In genomic region chr2:203451011-203451410, GRCh38 we compare ENCODE assay signal across 20 cellular contexts.
A peak's percentile ranks its signal among the peaks of the same experiment; 100 is the strongest.
DNase-seq lines count a peak whose midpoint lies in the region; ATAC-seq and TF ChIP-seq lines count a peak whose summit lies in the region.
"Had no signal": no experiment of that assay in that cellular context is flagged by ENCODE, and none has a peak within 500 bp of the region (broad histone marks: within the 10 kb centered on the region; RNA-seq: fewer than 3 reads in every experiment).

No MANE protein-coding gene starts in this region.

- no peak overlapping the region for H3K4me3 ChIP-seq in BJ (ENCODE audit: low read depth, low read length)
- H3K4me3 ChIP-seq in choroid plexus epithelial cell (ENCODE audit: low read depth, low read length), result no peak overlapping the region
- no peak overlapping the region for H3K4me3 ChIP-seq in naive thymus-derived CD4-positive, alpha-beta T cell (ENCODE audit: low read length)
- H3K4me3 ChIP-seq: gastrocnemius medialis, thoracic aorta had no signal

- intact Hi-C loops in naive thymus-derived CD4-positive, alpha-beta T cell (cut with micrococcal nuclease), result loop anchor here in 1 of 2 donors (5.0 kb wide), 2 partner anchors 124 to 619 kb away; partner anchors contain the start of gene ABI2

- peak overlapping the region; percentile 69 for H3K27ac Mint-ChIP-seq in nephron progenitor cell
- no peak overlapping the region for H3K27ac Mint-ChIP-seq in naive thymus-derived CD4-positive, alpha-beta T cell
- H3K27ac Mint-ChIP-seq: activated naive CD8-positive, alpha-beta T cell; activated T-helper 1 cell treated with anti-CD3 and anti-CD28 coated beads, Interleukin-12 subunit alpha, Interleukin-12 subunit beta, Interleukin-2, Interleukin-4 antibody, amounts not matched to agents 30 ng/mL and 10 ng/mL and 1 ng/mL, durations not matched to agents 14 hours and 24 hours and 36 hours; stimulated activated effector memory CD8-positive, alpha-beta T cell treated with anti-CD3 and anti-CD28 coated beads, Interleukin-12 subunit alpha, Interleukin-12 subunit beta, amount 100 ng/mL, for 72 hours had no signal

- TF ChIP-seq RAD21 in Ishikawa (IDR thresholded peaks at IDR 0.05; ENCODE audit: low read depth), result no peak

- H3K4me3 Mint-ChIP-seq in nephron progenitor cell, result no peak overlapping the region
- H3K4me3 Mint-ChIP-seq in naive thymus-derived CD4-positive, alpha-beta T cell, result no peak overlapping the region
- H3K4me3 Mint-ChIP-seq: activated naive CD8-positive, alpha-beta T cell; activated T-helper 1 cell treated with anti-CD3 and anti-CD28 coated beads, Interleukin-12 subunit alpha, Interleukin-12 subunit beta, Interleukin-2, Interleukin-4 antibody, amounts not matched to agents 30 ng/mL and 10 ng/mL and 1 ng/mL, durations not matched to agents 14 hours and 24 hours and 36 hours; neural crest cell; stimulated activated effector memory CD8-positive, alpha-beta T cell treated with anti-CD3 and anti-CD28 coated beads, Interleukin-12 subunit alpha, Interleukin-12 subunit beta, amount 100 ng/mL, for 72 hours had no signal

- CTCF ChIA-PET in BJ (lab: Yijun Ruan, JAX), result interaction anchor here (1.1 kb wide), 1 partner anchor 16 kb away, joined by 3 read pairs; no protein-coding TSS in a partner anchor
- CTCF ChIA-PET in naive thymus-derived CD4-positive, alpha-beta T cell (lab: Charles Lee), result no interaction called here

- TF ChIP-seq EP300 in Ishikawa (IDR thresholded peaks at IDR 0.05; ENCODE audit: borderline replicate concordance), result no peak

- H3K9me3 Mint-ChIP-seq in nephron progenitor cell, result no peaks in the 10 kb centered on the region
- H3K9me3 Mint-ChIP-seq in naive thymus-derived CD4-positive, alpha-beta T cell, result no peaks in the 10 kb centered on the region
- H3K9me3 Mint-ChIP-seq: activated T-helper 1 cell treated with anti-CD3 and anti-CD28 coated beads, Interleukin-12 subunit alpha, Interleukin-12 subunit beta, Interleukin-2, Interleukin-4 antibody, amounts not matched to agents 30 ng/mL and 10 ng/mL and 1 ng/mL, durations not matched to agents 14 hours and 24 hours and 36 hours; neural crest cell; stimulated activated effector memory CD8-positive, alpha-beta T cell treated with anti-CD3 and anti-CD28 coated beads, Interleukin-12 subunit alpha, Interleukin-12 subunit beta, amount 100 ng/mL, for 72 hours had no signal

- ATAC-seq in naive thymus-derived CD4-positive, alpha-beta T cell, result no peak
- ATAC-seq: gastrocnemius medialis; stimulated activated effector memory CD8-positive, alpha-beta T cell treated with anti-CD3 and anti-CD28 coated beads, Interleukin-12 subunit alpha, Interleukin-12 subunit beta, amount 100 ng/mL, for 72 hours had no signal

- peaks cover 4% of the 10 kb centered on the region; the same call in 1 of the 2 replicates for H3K36me3 ChIP-seq in BJ (ENCODE audit: control insufficient read depth, insufficient read depth, low read length)
- H3K36me3 ChIP-seq in naive thymus-derived CD4-positive, alpha-beta T cell (ENCODE audit: control insufficient read depth in 2 of 3, insufficient read depth in 3 of 3, low read length in 3 of 3), result no peaks in the 10 kb centered on the region

- H3K27me3 Mint-ChIP-seq in nephron progenitor cell (ENCODE audit: low read depth, poor library complexity), result no peaks in the 10 kb centered on the region
- no peaks in the 10 kb centered on the region for H3K27me3 Mint-ChIP-seq in naive thymus-derived CD4-positive, alpha-beta T cell
- H3K27me3 Mint-ChIP-seq: activated naive CD8-positive, alpha-beta T cell had no signal

- peak; percentile 87 for DNase-seq in BJ (ENCODE audit: low read depth)
- DNase-seq in choroid plexus epithelial cell (ENCODE audit: low read depth), result peak; percentile 60
- DNase-seq in nephron progenitor cell, result no peak
- DNase-seq in DMS153 (lab: John Stamatoyannopoulos, UW), result no peak
- DNase-seq in naive thymus-derived CD4-positive, alpha-beta T cell, result no peak
- no peak for DNase-seq in activated CD4-positive, alpha-beta T cell treated with anti-CD3 and anti-CD28 coated beads, Interleukin-2, amount 50 U/mL, for 4 hours
- no peak for DNase-seq in NCI-H2171 (lab: John Stamatoyannopoulos, UW)
- DNase-seq: activated CD4-positive, CD25-positive, alpha-beta regulatory T cell treated with anti-CD3 and anti-CD28 coated beads, Interleukin-2, amount 50 U/mL, for 72 hours; dermis blood vessel endothelial cell; gastrocnemius medialis; GOT3; NCI-H187 treated with DMSO at 0.1 percent for 48 hours; NCI-H446 had no signal

- H3K4me1 ChIP-seq in naive thymus-derived CD4-positive, alpha-beta T cell (ENCODE audit: control insufficient read depth in 2 of 2, insufficient read depth in 2 of 2, low read length in 2 of 2), result no peaks in the 10 kb centered on the region

- peaks cover 66% of the 10 kb centered on the region for H3K36me3 Mint-ChIP-seq in nephron progenitor cell (ENCODE audit: low read depth)
- peaks cover 0 to 4% (median 0%) of the 10 kb centered on the region in 5 donors for H3K36me3 Mint-ChIP-seq in naive thymus-derived CD4-positive, alpha-beta T cell

- POLR2A ChIA-PET in BJ (lab: Charles Lee), result no interaction called here
- POLR2A ChIA-PET in naive thymus-derived CD4-positive, alpha-beta T cell (lab: Charles Lee), result no interaction called here

- H3K27ac ChIP-seq in naive thymus-derived CD4-positive, alpha-beta T cell (ENCODE audit: low read depth, low read length), result no peak overlapping the region
- H3K27ac ChIP-seq: gastrocnemius medialis, thoracic aorta had no signal

- TF ChIP-seq CTCF in BJ (IDR thresholded peaks at IDR 0.05; ENCODE audit: insufficient read depth, low read depth, low read length), result no peak
- TF ChIP-seq CTCF in choroid plexus epithelial cell (conservative IDR thresholded peaks at IDR 0.05; ENCODE audit: low read depth, low read length), result no peak
- no peak for TF ChIP-seq CTCF in nephron progenitor cell (IDR thresholded peaks at IDR 0.05)

- H3K27me3 ChIP-seq in BJ (ENCODE audit: control insufficient read depth, insufficient read depth, low read length), result no peaks in the 10 kb centered on the region
- no peaks in the 10 kb centered on the region for H3K27me3 ChIP-seq in naive thymus-derived CD4-positive, alpha-beta T cell (ENCODE audit: control insufficient read depth in 2 of 2, insufficient read depth in 2 of 2, low read length in 2 of 2)
- H3K27me3 ChIP-seq: gastrocnemius medialis had no signal

- H3K9me3 ChIP-seq in naive thymus-derived CD4-positive, alpha-beta T cell (ENCODE audit: control insufficient read depth in 2 of 3, low read length in 3 of 3), result no peaks in the 10 kb centered on the region
- H3K9me3 ChIP-seq: Caco-2, gastrocnemius medialis, thoracic aorta had no signal

- H3K4me1 Mint-ChIP-seq in nephron progenitor cell, result no peaks in the 10 kb centered on the region
- peaks cover 0 to 9% (median 0%) of the 10 kb centered on the region in 7 donors for H3K4me1 Mint-ChIP-seq in naive thymus-derived CD4-positive, alpha-beta T cell

TF ChIP-seq in Ishikawa, 13 proteins besides CTCF, POLR2A, EP300 and RAD21:
- no peak for TF ChIP-seq TAF1 (IDR thresholded peaks at IDR 0.05; ENCODE audit: low read depth)
- TF ChIP-seq EGR1 (IDR thresholded peaks at IDR 0.05), result no peak
- TF ChIP-seq MAX (IDR thresholded peaks at IDR 0.05), result no peak
- TF ChIP-seq NFIC (IDR thresholded peaks at IDR 0.05), result no peak
- no peak for TF ChIP-seq REST (IDR thresholded peaks at IDR 0.05; ENCODE audit: low read depth)
- no peak for TF ChIP-seq CREB1 (IDR thresholded peaks at IDR 0.05; ENCODE audit: low read depth)
- TF ChIP-seq CEBPB (IDR thresholded peaks at IDR 0.05), result no peak
- TF ChIP-seq TEAD4 (IDR thresholded peaks at IDR 0.05), result 0 out of 2 replicates have a peak, but pooled peaks have one; percentile 32
TF ChIP-seq in Ishikawa: peak in this region for 1.

Comparison
In these comparisons a context has a peak if more than half of its experiments do, and no peak if none do; other contexts are left out.
1. DNase-seq: peak in BJ (single experiment) and choroid plexus epithelial cell (single experiment); none in nephron progenitor cell (single experiment), DMS153 (single experiment), naive thymus-derived CD4-positive, alpha-beta T cell (0 of 9), activated CD4-positive, alpha-beta T cell treated with anti-CD3 and anti-CD28 coated beads, Interleukin-2, amount 50 U/mL, for 4 hours (0 of 2) and NCI-H2171 (single experiment).